In genomic region chr1:145978860-145979745, GRCh38 we compare ENCODE assay signal across 8 cellular contexts. TPM values are rescaled to one million over a fixed set of nuclear protein-coding genes. Genes with fewer than 3 reads are reported as not detected.
DNase-seq lines count a peak whose midpoint lies in the region; ATAC-seq, FAIRE-seq and TF ChIP-seq lines count a peak whose summit lies in the region.

No MANE protein-coding gene starts in this region.

- WGBS in A549 (ENCODE audit: missing lambda C conversion rate) = 49% methylated on average over 9 of the region's 9 CpGs

- TF ChIP-seq CTCF in A549 (IDR thresholded peaks at IDR 0.05) (no peak), activated B cell treated with CpG ODN at 0.5 μM for 24 hours (IDR thresholded peaks at IDR 0.05) (no peak), kidney (IDR thresholded peaks at IDR 0.05; ENCODE audit: borderline replicate concordance, extremely low read depth, insufficient read depth) (no peak)

- DNase-seq in A549 (ENCODE audit: low read depth in 1 of 2, low spot score in 1 of 2) (peak in 1 of 2 experiments; percentile 82), NCI-H2196 treated with DMSO at 0.1 percent for 48 hours (lab: John Stamatoyannopoulos, UW; ENCODE audit: unreplicated experiment) (peak; percentile 96), activated B cell treated with CpG ODN at 0.5 μM for 24 hours (peak; percentile 55), cerebellum (ENCODE audit: low spot score) (peak; percentile 92), kidney (peak; percentile 96)
- DNase-seq in stimulated activated CD4-positive, alpha-beta T cell treated with anti-CD3 and anti-CD28 coated beads, Interleukin-12 subunit alpha, Interleukin-12 subunit beta, amount 100 ng/mL, for 48 hours (ENCODE audit: low read depth in 2 of 3, low spot score in 1 of 3) = peak; percentile 75 to 83 (median 80)

- CTCF ChIA-PET in A549 (lab: Yijun Ruan, JAX) (interaction anchor here (1.5 to 24.2 kb wide), 11 partner anchors 13 to 133 kb away, joined by 4 to 566 read pairs (median 23); partner anchors contain the start of genes ANKRD34A, HJV, LIX1L and NUDT17), activated B cell treated with CpG ODN at 0.5 μM for 24 hours (lab: Charles Lee) (interaction anchor here (0.6 to 7.6 kb wide), 13 partner anchors 11 to 134 kb away, joined by 3 to 247 read pairs (median 7); partner anchors contain the start of genes ANKRD34A, LIX1L, NUDT17 and POLR3GL)

- intact Hi-C loops in activated B cell treated with CpG ODN at 0.5 μM for 24 hours (cut with micrococcal nuclease) = loop anchor here (1.0 to 2.0 kb wide), 6 partner anchors 8 to 120 kb away; partner anchors contain the start of genes ANKRD34A, LIX1L, PIAS3 and POLR3GL
- intact Hi-C loops in kidney (cut with DNase I) = no loop called here

- H3K27ac ChIP-seq in A549 (peak overlapping the region; percentile 25 to 33; a peak in 4 of 6 replicates), kidney (ENCODE audit: low read depth in 2 of 2, low read length in 2 of 2) (peak overlapping the region; percentile 92 to 94)

- peak overlapping the region; percentile 32; the same call in 2 of the 3 replicates for H3K4me2 ChIP-seq in A549

- H3K9ac ChIP-seq in kidney (ENCODE audit: low read length in 2 of 2) = peak overlapping the region; percentile 63 to 87

- no peak overlapping the region for H3K27ac Mint-ChIP-seq in activated B cell treated with CpG ODN at 0.5 μM for 24 hours

- no peaks in the 10 kb centered on the region for H3K9me3 Mint-ChIP-seq in activated B cell treated with CpG ODN at 0.5 μM for 24 hours

- no peaks in the 10 kb centered on the region for H3K36me3 ChIP-seq in kidney (ENCODE audit: control insufficient read depth in 1 of 2, insufficient read depth in 2 of 2, low read length in 2 of 2)

- peaks cover 10% of the 10 kb centered on the region; the same call in 2 of the 3 replicates for H3K4me1 ChIP-seq in A549
- H3K4me1 ChIP-seq in kidney (ENCODE audit: control insufficient read depth in 1 of 2, insufficient read depth in 1 of 2, low read depth in 1 of 2, low read length in 2 of 2) = peaks cover 45 to 46% of the 10 kb centered on the region in 2 donors

- no peaks in the 10 kb centered on the region for H3K9me3 ChIP-seq in A549
- H3K9me3 ChIP-seq in kidney (ENCODE audit: control insufficient read depth in 1 of 2, low read length in 2 of 2) = no peaks in the 10 kb centered on the region

- no peaks in the 10 kb centered on the region for H3K27me3 Mint-ChIP-seq in activated B cell treated with CpG ODN at 0.5 μM for 24 hours

- POLR2A ChIA-PET in A549 (lab: Yijun Ruan, JAX) = interaction anchor here (0.6 to 1.6 kb wide), 3 partner anchors 15 to 52 kb away, joined by 3 to 4 read pairs (median 4); partner anchors contain the start of genes LIX1L and RBM8A
- POLR2A ChIA-PET in activated B cell treated with CpG ODN at 0.5 μM for 24 hours (lab: Charles Lee) = interaction anchor here (0.6 to 13.5 kb wide), 23 partner anchors 11 to 135 kb away, joined by 3 to 579 read pairs (median 12); partner anchors contain the start of genes ANKRD34A, LIX1L, NUDT17 and PEX11B

- H3K4me1 Mint-ChIP-seq in activated B cell treated with CpG ODN at 0.5 μM for 24 hours = no peaks in the 10 kb centered on the region

- FAIRE-seq in A549 (lab: Jason Lieb, UNC) (no peak), kidney (lab: Jason Lieb, UNC) (peak; percentile 45)

- H3K4me3 Mint-ChIP-seq in activated B cell treated with CpG ODN at 0.5 μM for 24 hours = no peak overlapping the region

- no peak for TF ChIP-seq EP300 in A549 (IDR thresholded peaks at IDR 0.05)

- peaks cover 10% of the 10 kb centered on the region for H3K36me3 Mint-ChIP-seq in activated B cell treated with CpG ODN at 0.5 μM for 24 hours (ENCODE audit: low read depth)

- TF ChIP-seq POLR2A in A549 (IDR thresholded peaks at IDR 0.05; ENCODE audit: low read length) = no peak

- TF ChIP-seq RAD21 in A549 (conservative IDR thresholded peaks at IDR 0.05 in 1 of 2, IDR thresholded peaks at IDR 0.05 in 1 of 2) = no peak

- H3K4me3 ChIP-seq in A549 = no peak overlapping the region
- peak overlapping the region; percentile 39 to 43 for H3K4me3 ChIP-seq in kidney (ENCODE audit: low read length in 2 of 2)

- ATAC-seq in A549 (peak; percentile 58 to 75; a peak in 5 of 6 replicates), GM18520 (IDR thresholded peaks at IDR 0.05; ENCODE audit: unreplicated experiment) (peak; percentile 84), HG03066 (IDR thresholded peaks at IDR 0.05; ENCODE audit: low read depth, unreplicated experiment) (peak; percentile 91), activated B cell treated with CpG ODN at 0.5 μM for 24 hours (ENCODE audit: low read depth) (peak; percentile 81)

TF ChIP-seq in A549, 52 proteins besides CTCF, POLR2A, EP300 and RAD21:
- TF ChIP-seq POLR2AphosphoS2 (conservative IDR thresholded peaks at IDR 0.05; ENCODE audit: low read length) (no peak), CHD2 (IDR thresholded peaks at IDR 0.05; ENCODE audit: low read length, partially characterized antibody) (no peak)

RNA-seq across cellular contexts. Expression of gene POLR3GL, which starts 14.6 kb away (rescaled TPM):
- polyA plus RNA-seq in A549 (2011; rRNA removed) (11.0 and 15.7 TPM in 2 replicates), A549 (2017; fragmentation: RNase III; extraction: RNeasy Plus Mini Kit Qiagen cat#74134 plus additional on column Dnase treatment) (11.0 to 14.3 TPM (median 12.6 TPM) in 3 replicates), kidney (ENCODE audit: insufficient read depth, low read depth, low replicate concordance) (45.6 TPM)
- polyA plus RNA-seq in A549 (2012; cell fraction: cytosol; rRNA removed) = 5.1 and 5.2 TPM in 2 replicates
- polyA plus RNA-seq in A549 (2012; cell fraction: nucleus; rRNA removed) = 2.3 and 2.6 TPM in 2 replicates
- polyA minus RNA-seq in A549 (2011; rRNA and poly(A)+ RNA removed) = 5.2 TPM in 2 replicates
- total RNA-seq in activated B cell treated with CpG ODN at 0.5 μM for 24 hours (22.7 and 23.7 TPM in 2 replicates), cerebellum (5.7 TPM), kidney (19.0 TPM)

RNA-seq across cellular contexts. Expression of gene ANKRD34A, which starts 14.7 kb away (rescaled TPM):
- 0.30 and 0.34 TPM in 2 replicates for polyA plus RNA-seq in A549 (2011; rRNA removed)
- 0.17 and 0.29 TPM in 2 replicates for polyA plus RNA-seq in A549 (2012; cell fraction: cytosol; rRNA removed)
- polyA plus RNA-seq in A549 (2012; cell fraction: nucleus; rRNA removed) = 0.50 and 0.79 TPM in 2 replicates
- 0.25 to 0.59 TPM (median 0.39 TPM) in 3 replicates for polyA plus RNA-seq in A549 (2017; fragmentation: RNase III; extraction: RNeasy Plus Mini Kit Qiagen cat#74134 plus additional on column Dnase treatment)
- 0.15 and 0.33 TPM in 2 replicates for polyA minus RNA-seq in A549 (2011; rRNA and poly(A)+ RNA removed)
- total RNA-seq in activated B cell treated with CpG ODN at 0.5 μM for 24 hours = 1.4 and 2.4 TPM in 2 replicates
- total RNA-seq in cerebellum = 1.1 TPM
- total RNA-seq in kidney = 0.76 TPM
- polyA plus RNA-seq in kidney (ENCODE audit: insufficient read depth, low read depth, low replicate concordance) = 0.37 TPM

RNA-seq across cellular contexts. Expression of gene TXNIP, which starts 17.3 kb away (rescaled TPM):
- polyA plus RNA-seq in A549 (2011; rRNA removed) (3.1 and 3.3 TPM in 2 replicates), A549 (2017; fragmentation: RNase III; extraction: RNeasy Plus Mini Kit Qiagen cat#74134 plus additional on column Dnase treatment) (0.05 to 0.11 TPM in 2 of 3 replicates, not detected in the other), kidney (ENCODE audit: insufficient read depth, low read depth, low replicate concordance) (356 TPM)
- 0.06 and 0.08 TPM in 2 replicates for polyA plus RNA-seq in A549 (2012; cell fraction: cytosol; rRNA removed)
- polyA plus RNA-seq in A549 (2012; cell fraction: nucleus; rRNA removed) = 0.05 and 0.09 TPM in 2 replicates
- 4.3 and 4.7 TPM in 2 replicates for polyA minus RNA-seq in A549 (2011; rRNA and poly(A)+ RNA removed)
- total RNA-seq in activated B cell treated with CpG ODN at 0.5 μM for 24 hours (300 and 306 TPM in 2 replicates), cerebellum (147 TPM), kidney (1,197 TPM)

RNA-seq across cellular contexts. Expression of gene LIX1L, which starts 21.3 kb away (rescaled TPM):
- polyA plus RNA-seq in A549 (2011; rRNA removed) = 33.0 and 35.8 TPM in 2 replicates
- 16.2 and 18.8 TPM in 2 replicates for polyA plus RNA-seq in A549 (2012; cell fraction: cytosol; rRNA removed)
- 6.8 and 10.8 TPM in 2 replicates for polyA plus RNA-seq in A549 (2012; cell fraction: nucleus; rRNA removed)
- 8.6 to 10.5 TPM (median 10.1 TPM) in 3 replicates for polyA plus RNA-seq in A549 (2017; fragmentation: RNase III; extraction: RNeasy Plus Mini Kit Qiagen cat#74134 plus additional on column Dnase treatment)
- 15.9 and 18.4 TPM in 2 replicates for polyA minus RNA-seq in A549 (2011; rRNA and poly(A)+ RNA removed)
- 30.1 and 31.7 TPM in 2 replicates for total RNA-seq in activated B cell treated with CpG ODN at 0.5 μM for 24 hours
- total RNA-seq in cerebellum = 27.1 TPM
- total RNA-seq in kidney = 27.8 TPM
- polyA plus RNA-seq in kidney (ENCODE audit: insufficient read depth, low read depth, low replicate concordance) = 10.0 TPM

RNA-seq across cellular contexts. Expression of gene HJV, which starts 42.4 kb away (rescaled TPM):
- polyA plus RNA-seq in A549 (2011; rRNA removed) = 0.07 TPM in 1 of 2 replicates, not detected in the other
- polyA plus RNA-seq in A549 (2012; cell fraction: cytosol; rRNA removed) = not detected in 2 replicates
- polyA plus RNA-seq in A549 (2012; cell fraction: nucleus; rRNA removed) = not detected in 2 replicates
- not detected in 3 replicates for polyA plus RNA-seq in A549 (2017; fragmentation: RNase III; extraction: RNeasy Plus Mini Kit Qiagen cat#74134 plus additional on column Dnase treatment)
- not detected in 2 replicates for polyA minus RNA-seq in A549 (2011; rRNA and poly(A)+ RNA removed)
- total RNA-seq in activated B cell treated with CpG ODN at 0.5 μM for 24 hours = not detected in 2 replicates
- total RNA-seq in cerebellum = not detected
- total RNA-seq in kidney = not detected
- 1.3 TPM for polyA plus RNA-seq in kidney (ENCODE audit: insufficient read depth, low read depth, low replicate concordance)
